Comparison of ENCODE assay signal across 7 cellular contexts in the genomic region with DNA sequence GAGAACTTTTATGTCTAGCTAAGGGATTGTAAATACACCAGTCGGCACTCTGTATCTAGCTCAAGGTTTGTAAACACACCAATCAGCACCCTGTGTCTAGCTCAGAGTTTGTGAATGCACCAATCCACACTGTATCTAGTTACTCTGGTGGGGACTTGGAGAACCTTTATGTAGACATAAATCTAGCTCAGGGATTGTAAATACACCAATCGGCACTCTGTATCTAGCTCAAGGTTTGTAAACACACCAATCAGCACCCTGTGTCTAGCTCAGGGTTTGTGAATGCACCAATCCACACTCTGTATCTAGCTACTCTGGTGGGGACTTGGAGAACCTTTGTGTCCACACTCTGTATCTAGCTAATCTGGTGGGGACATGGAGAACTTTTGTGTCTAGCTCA. TPM values are rescaled to one million over a fixed set of nuclear protein-coding genes. Genes with fewer than 3 reads are reported as not detected.
DNase-seq lines count a peak whose midpoint lies in the region; ATAC-seq and TF ChIP-seq lines count a peak whose summit lies in the region.
"Not testable (repeated sequence)": the region's sequence is repeated elsewhere in the genome, so short reads cannot be mapped to it uniquely, and the experiment has no call there.

No MANE protein-coding gene starts in this region.

- not testable (repeated sequence) for H3K36me3 Mint-ChIP-seq in activated CD4-positive, alpha-beta T cell treated with anti-CD3 and anti-CD28 coated beads for 36 hours (ENCODE audit: low read depth); activated CD8-positive, alpha-beta memory T cell treated with anti-CD3 and anti-CD28 coated beads, Interleukin-2, amount 10 ng/mL, durations not matched to agents 7 days and 5 days; activated naive CD4-positive, alpha-beta T cell treated with anti-CD3 and anti-CD28 coated beads for 36 hours (ENCODE audit: low read depth); effector memory CD8-positive, alpha-beta T cell (ENCODE audit: insufficient read depth); nephron progenitor cell (ENCODE audit: low read depth)

- intact Hi-C loops in activated CD4-positive, alpha-beta T cell treated with anti-CD3 and anti-CD28 coated beads for 36 hours (cut with DNase I, micrococcal nuclease), result loop anchor here in 1 of 2 experiments (10.0 kb wide), 1 partner anchor 61 kb away; no protein-coding TSS in a partner anchor
- intact Hi-C loops in activated naive CD4-positive, alpha-beta T cell treated with anti-CD3 and anti-CD28 coated beads for 36 hours (cut with micrococcal nuclease), result loop anchor here (1.0 kb wide), 1 partner anchor 64 kb away; no protein-coding TSS in a partner anchor

- H3K4me2 ChIP-seq in BLaER1 treated with 17β-estradiol and CSF1 and Interleukin-3, amounts not matched to agents 10 nM and 100 nM, result peak overlapping the region; percentile 57 to 85 (median 75); a peak in 21 of 22 replicates

- ATAC-seq in activated CD4-positive, alpha-beta T cell treated with anti-CD3 and anti-CD28 coated beads for 36 hours; activated CD8-positive, alpha-beta memory T cell treated with anti-CD3 and anti-CD28 coated beads, Interleukin-2, amount 10 ng/mL, durations not matched to agents 7 days and 5 days; effector memory CD8-positive, alpha-beta T cell (replicated peaks): not testable (repeated sequence)

- DNase-seq in activated CD4-positive, alpha-beta T cell treated with anti-CD3 and anti-CD28 coated beads for 36 hours; activated CD8-positive, alpha-beta memory T cell treated with anti-CD3 and anti-CD28 coated beads, Interleukin-2, amount 10 ng/mL, durations not matched to agents 7 days and 5 days; activated naive CD4-positive, alpha-beta T cell treated with anti-CD3 and anti-CD28 coated beads for 36 hours; effector memory CD8-positive, alpha-beta T cell; nephron progenitor cell: not testable (repeated sequence)

- H3K4me1 Mint-ChIP-seq in activated CD4-positive, alpha-beta T cell treated with anti-CD3 and anti-CD28 coated beads for 36 hours, result peaks cover 21% of the 10 kb centered on the region
- peaks cover 12% of the 10 kb centered on the region for H3K4me1 Mint-ChIP-seq in activated CD8-positive, alpha-beta memory T cell treated with anti-CD3 and anti-CD28 coated beads, Interleukin-2, amount 10 ng/mL, durations not matched to agents 7 days and 5 days
- peaks cover 12% of the 10 kb centered on the region for H3K4me1 Mint-ChIP-seq in activated naive CD4-positive, alpha-beta T cell treated with anti-CD3 and anti-CD28 coated beads for 36 hours (ENCODE audit: low read depth)
- H3K4me1 Mint-ChIP-seq in effector memory CD8-positive, alpha-beta T cell (ENCODE audit: low read depth in 2 of 2), result not testable (repeated sequence)
- peaks cover 29% of the 10 kb centered on the region for H3K4me1 Mint-ChIP-seq in nephron progenitor cell

- not testable (repeated sequence) for H3K27me3 ChIP-seq in BLaER1 treated with 17β-estradiol and CSF1 and Interleukin-3, amounts not matched to agents 10 nM and 100 nM

- H3K27ac Mint-ChIP-seq in activated CD4-positive, alpha-beta T cell treated with anti-CD3 and anti-CD28 coated beads for 36 hours; activated naive CD4-positive, alpha-beta T cell treated with anti-CD3 and anti-CD28 coated beads for 36 hours: not testable (repeated sequence)
- peak overlapping the region; percentile 86 for H3K27ac Mint-ChIP-seq in activated CD8-positive, alpha-beta memory T cell treated with anti-CD3 and anti-CD28 coated beads, Interleukin-2, amount 10 ng/mL, durations not matched to agents 7 days and 5 days
- H3K27ac Mint-ChIP-seq in effector memory CD8-positive, alpha-beta T cell, result peak overlapping the region; percentile 86 to 92
- peak overlapping the region; percentile 95 for H3K27ac Mint-ChIP-seq in nephron progenitor cell

- H3K36me3 ChIP-seq in BLaER1 treated with 17β-estradiol and CSF1 and Interleukin-3, amounts not matched to agents 10 nM and 100 nM; KOPT-K1 (ENCODE audit: insufficient read depth, low read length): not testable (repeated sequence)

- POLR2A ChIA-PET in activated CD4-positive, alpha-beta T cell treated with anti-CD3 and anti-CD28 coated beads for 36 hours (lab: Charles Lee), result interaction anchor here (0.6 to 1.0 kb wide), 2 partner anchors 37 to 51 kb away, joined by 3 read pairs; partner anchors contain the start of gene ASXL2

- H4K20me1 ChIP-seq in BLaER1 treated with 17β-estradiol and CSF1 and Interleukin-3, amounts not matched to agents 10 nM and 100 nM, result not testable (repeated sequence)

- H3K4me1 ChIP-seq in BLaER1 treated with 17β-estradiol and CSF1 and Interleukin-3, amounts not matched to agents 10 nM and 100 nM, result peaks cover 0 to 30% (median 19%) of the 10 kb centered on the region in 10 experiments; a peak in 13 of 20 replicates

- peak overlapping the region in 2 of 11 experiments; percentile 22 to 34; a peak in 2 of 22 replicates for H3K9ac ChIP-seq in BLaER1 treated with 17β-estradiol and CSF1 and Interleukin-3, amounts not matched to agents 10 nM and 100 nM

- H3K27ac ChIP-seq in BLaER1 treated with 17β-estradiol and CSF1 and Interleukin-3, amounts not matched to agents 10 nM and 100 nM, result not testable (repeated sequence)
- H3K27ac ChIP-seq in KOPT-K1 (ENCODE audit: low read depth, low read length, poor library complexity, severe bottlenecking), result peak overlapping the region; percentile 40

- not testable (repeated sequence) for TF ChIP-seq CTCF in nephron progenitor cell (IDR thresholded peaks at IDR 0.05)

- CTCF ChIA-PET in activated CD4-positive, alpha-beta T cell treated with anti-CD3 and anti-CD28 coated beads for 36 hours (lab: Charles Lee), result interaction anchor here (0.6 to 1.2 kb wide), 4 partner anchors 12 to 64 kb away, joined by 3 to 5 read pairs (median 4); no protein-coding TSS in a partner anchor
- CTCF ChIA-PET in activated CD8-positive, alpha-beta memory T cell treated with anti-CD3 and anti-CD28 coated beads, Interleukin-2, amount 10 ng/mL, durations not matched to agents 7 days and 5 days (lab: Charles Lee), result interaction anchor here (1.2 to 2.2 kb wide), 5 partner anchors 21 to 269 kb away, joined by 3 to 12 read pairs (median 3); partner anchors contain the start of gene ASXL2
- CTCF ChIA-PET in activated naive CD4-positive, alpha-beta T cell treated with anti-CD3 and anti-CD28 coated beads for 36 hours (lab: Charles Lee), result interaction anchor here (0.6 to 1.7 kb wide), 4 partner anchors 9 to 64 kb away, joined by 3 to 6 read pairs (median 4); no protein-coding TSS in a partner anchor

- peak overlapping the region; percentile 64 for H3K4me3 Mint-ChIP-seq in activated CD4-positive, alpha-beta T cell treated with anti-CD3 and anti-CD28 coated beads for 36 hours
- H3K4me3 Mint-ChIP-seq in activated CD8-positive, alpha-beta memory T cell treated with anti-CD3 and anti-CD28 coated beads, Interleukin-2, amount 10 ng/mL, durations not matched to agents 7 days and 5 days, result peak overlapping the region; percentile 71
- H3K4me3 Mint-ChIP-seq in activated naive CD4-positive, alpha-beta T cell treated with anti-CD3 and anti-CD28 coated beads for 36 hours, result peak overlapping the region; percentile 61
- H3K4me3 Mint-ChIP-seq in effector memory CD8-positive, alpha-beta T cell, result peak overlapping the region; percentile 79 to 85
- not testable (repeated sequence) for H3K4me3 Mint-ChIP-seq in nephron progenitor cell

- not testable (repeated sequence) for H3K9me3 Mint-ChIP-seq in activated CD4-positive, alpha-beta T cell treated with anti-CD3 and anti-CD28 coated beads for 36 hours (ENCODE audit: low read depth); activated CD8-positive, alpha-beta memory T cell treated with anti-CD3 and anti-CD28 coated beads, Interleukin-2, amount 10 ng/mL, durations not matched to agents 7 days and 5 days (ENCODE audit: low read depth); activated naive CD4-positive, alpha-beta T cell treated with anti-CD3 and anti-CD28 coated beads for 36 hours; effector memory CD8-positive, alpha-beta T cell
- peaks cover 13% of the 10 kb centered on the region for H3K9me3 Mint-ChIP-seq in nephron progenitor cell

- H3K27me3 Mint-ChIP-seq in activated CD4-positive, alpha-beta T cell treated with anti-CD3 and anti-CD28 coated beads for 36 hours; activated CD8-positive, alpha-beta memory T cell treated with anti-CD3 and anti-CD28 coated beads, Interleukin-2, amount 10 ng/mL, durations not matched to agents 7 days and 5 days; activated naive CD4-positive, alpha-beta T cell treated with anti-CD3 and anti-CD28 coated beads for 36 hours (ENCODE audit: low read depth); effector memory CD8-positive, alpha-beta T cell; nephron progenitor cell (ENCODE audit: low read depth, poor library complexity): not testable (repeated sequence)

- peaks cover 0 to 13% (median 3%) of the 10 kb centered on the region in 11 experiments; a peak in 10 of 22 replicates for H3K9me3 ChIP-seq in BLaER1 treated with 17β-estradiol and CSF1 and Interleukin-3, amounts not matched to agents 10 nM and 100 nM (replicated peaks in 1 of 11)
- not testable (repeated sequence) for H3K9me3 ChIP-seq in KOPT-K1 (ENCODE audit: insufficient read depth, low read length, poor library complexity, severe bottlenecking)

- peak overlapping the region in 4 of 10 experiments; percentile 38 to 59 (median 43); a peak in 5 of 20 replicates for H3K4me3 ChIP-seq in BLaER1 treated with 17β-estradiol and CSF1 and Interleukin-3, amounts not matched to agents 10 nM and 100 nM

RNA-seq across cellular contexts. Expression of gene ASXL2, which starts 37.7 kb away (rescaled TPM):
- total RNA-seq in activated CD4-positive, alpha-beta T cell treated with anti-CD3 and anti-CD28 coated beads for 36 hours, result 10 to 100 TPM; 36.8 to 46.4 TPM
- total RNA-seq in activated CD8-positive, alpha-beta memory T cell treated with anti-CD3 and anti-CD28 coated beads, Interleukin-2, amount 10 ng/mL, durations not matched to agents 7 days and 5 days, result 10 to 100 TPM; 56.1 to 62.0 TPM
- 10 to 100 TPM; 25.2 to 29.1 TPM for total RNA-seq in activated naive CD4-positive, alpha-beta T cell treated with anti-CD3 and anti-CD28 coated beads for 36 hours
